8 cellular contexts compared by ENCODE assay signal in the genomic region with DNA sequence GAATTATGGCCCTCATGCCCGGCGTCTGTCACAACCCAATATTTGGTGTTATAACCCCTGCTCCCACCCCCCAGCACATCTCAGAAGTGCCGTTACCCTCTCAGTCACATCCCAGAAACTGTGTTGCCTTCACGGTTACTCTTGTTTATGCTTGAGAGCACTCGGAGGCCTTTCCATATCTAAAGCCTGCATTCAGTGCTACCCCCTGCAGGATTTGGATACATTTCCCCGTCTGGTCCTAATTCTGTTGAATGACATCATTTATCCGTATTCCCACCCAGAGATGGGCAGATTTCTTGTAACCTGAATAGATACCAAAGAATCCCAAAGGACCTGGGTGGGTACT. TPM values are rescaled to one million over a fixed set of nuclear protein-coding genes. Genes with fewer than 3 reads are reported as not detected.
DNase-seq lines count a peak whose midpoint lies in the region; ATAC-seq and TF ChIP-seq lines count a peak whose summit lies in the region.

No MANE protein-coding gene starts in this region.

- no peak for TF ChIP-seq RAD21 in neural cell (conservative IDR thresholded peaks at IDR 0.05)

- H3K4me2 ChIP-seq in neural cell (ENCODE audit: low read length) = peak overlapping the region; percentile 33

- H3K79me2 ChIP-seq in neural cell (replicated peaks; ENCODE audit: insufficient read depth, low read length) = no peaks in the 10 kb centered on the region

- TF ChIP-seq CTCF in neural cell (IDR thresholded peaks at IDR 0.05; ENCODE audit: poor library complexity, severe bottlenecking) = peak; percentile 49

- peak overlapping the region; percentile 75 for H3K9ac ChIP-seq in neural cell (ENCODE audit: low read length)

- no peaks in the 10 kb centered on the region for H3K9me2 ChIP-seq in neural cell (ENCODE audit: insufficient read depth, low read length)

- no peaks in the 10 kb centered on the region for H3K36me3 ChIP-seq in neural cell (ENCODE audit: insufficient read depth, low read length)

- no peaks in the 10 kb centered on the region for H4K20me1 ChIP-seq in neural cell (ENCODE audit: insufficient read depth)

- peak; percentile 7 for ATAC-seq in Right ventricle myocardium superior (ENCODE audit: poor library complexity)
- no peak for ATAC-seq in GM21360 (IDR thresholded peaks at IDR 0.05; ENCODE audit: unreplicated experiment)

- H3K27me3 ChIP-seq in neural cell (ENCODE audit: insufficient read depth, low read depth, low read length) = no peaks in the 10 kb centered on the region

- peaks cover 3% of the 10 kb centered on the region for H3F3A ChIP-seq in neural cell (ENCODE audit: insufficient read depth, low read length, poor library complexity, severe bottlenecking)

- peak overlapping the region; percentile 48 for H2AFZ ChIP-seq in neural cell (ENCODE audit: low read depth, low read length)

- H3K4me3 ChIP-seq in neural cell (ENCODE audit: low read length) = peak overlapping the region; percentile 58

- intact Hi-C loops in Right ventricle myocardium superior (cut with DNase I) = no loop called here
- intact Hi-C loops in cardiac septum (cut with DNase I) = loop anchor here (2.0 kb wide), 3 partner anchors 17 to 83 kb away; partner anchors contain the start of gene TMED10

- H3K27ac ChIP-seq in epithelial cell of prostate (peak overlapping the region; percentile 98), neural cell (ENCODE audit: low read length) (peak overlapping the region; percentile 94)

- no peaks in the 10 kb centered on the region for H3K9me3 ChIP-seq in neural cell (ENCODE audit: low read length)

- no peak for TF ChIP-seq EP300 in neural cell (conservative IDR thresholded peaks at IDR 0.05; ENCODE audit: poor library complexity, severe bottlenecking)

- DNase-seq in Right ventricle myocardium superior (no peak), cardiac septum (ENCODE audit: low spot score) (no peak), SHP77 treated with DMSO at 0.1 percent for 48 hours (lab: John Stamatoyannopoulos, UW) (peak; percentile 37), epithelial cell of prostate (ENCODE audit: low read depth, low spot score) (no peak), NCI-H774 (lab: John Stamatoyannopoulos, UW) (no peak)
- DNase-seq in NK-92 treated with Interleukin-12 subunit alpha and Interleukin-12 subunit beta, amount 100 ng/mL, for 24 hours (lab: John Stamatoyannopoulos, UW) = no peak

TF ChIP-seq in neural cell, 6 proteins besides CTCF, POLR2A, EP300 and RAD21:
- TF ChIP-seq, protein P1, sequence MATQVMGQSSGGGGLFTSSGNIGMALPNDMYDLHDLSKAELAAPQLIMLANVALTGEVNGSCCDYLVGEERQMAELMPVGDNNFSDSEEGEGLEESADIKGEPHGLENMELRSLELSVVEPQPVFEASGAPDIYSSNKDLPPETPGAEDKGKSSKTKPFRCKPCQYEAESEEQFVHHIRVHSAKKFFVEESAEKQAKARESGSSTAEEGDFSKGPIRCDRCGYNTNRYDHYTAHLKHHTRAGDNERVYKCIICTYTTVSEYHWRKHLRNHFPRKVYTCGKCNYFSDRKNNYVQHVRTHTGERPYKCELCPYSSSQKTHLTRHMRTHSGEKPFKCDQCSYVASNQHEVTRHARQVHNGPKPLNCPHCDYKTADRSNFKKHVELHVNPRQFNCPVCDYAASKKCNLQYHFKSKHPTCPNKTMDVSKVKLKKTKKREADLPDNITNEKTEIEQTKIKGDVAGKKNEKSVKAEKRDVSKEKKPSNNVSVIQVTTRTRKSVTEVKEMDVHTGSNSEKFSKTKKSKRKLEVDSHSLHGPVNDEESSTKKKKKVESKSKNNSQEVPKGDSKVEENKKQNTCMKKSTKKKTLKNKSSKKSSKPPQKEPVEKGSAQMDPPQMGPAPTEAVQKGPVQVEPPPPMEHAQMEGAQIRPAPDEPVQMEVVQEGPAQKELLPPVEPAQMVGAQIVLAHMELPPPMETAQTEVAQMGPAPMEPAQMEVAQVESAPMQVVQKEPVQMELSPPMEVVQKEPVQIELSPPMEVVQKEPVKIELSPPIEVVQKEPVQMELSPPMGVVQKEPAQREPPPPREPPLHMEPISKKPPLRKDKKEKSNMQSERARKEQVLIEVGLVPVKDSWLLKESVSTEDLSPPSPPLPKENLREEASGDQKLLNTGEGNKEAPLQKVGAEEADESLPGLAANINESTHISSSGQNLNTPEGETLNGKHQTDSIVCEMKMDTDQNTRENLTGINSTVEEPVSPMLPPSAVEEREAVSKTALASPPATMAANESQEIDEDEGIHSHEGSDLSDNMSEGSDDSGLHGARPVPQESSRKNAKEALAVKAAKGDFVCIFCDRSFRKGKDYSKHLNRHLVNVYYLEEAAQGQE (IDR thresholded peaks at IDR 0.05; ENCODE audit: borderline replicate concordance) = peak; percentile 40
- TF ChIP-seq TAF1 (IDR thresholded peaks at IDR 0.05; ENCODE audit: low read depth) (peak; percentile 11), SMC3 (conservative IDR thresholded peaks at IDR 0.05; ENCODE audit: poor library complexity) (peak; percentile 19), EZH2 (IDR thresholded peaks at IDR 0.05; ENCODE audit: borderline replicate concordance, insufficient read depth, low read length, poor library complexity, severe bottlenecking) (no peak)
TF ChIP-seq in neural cell: peak in this region for 3.

RNA-seq across cellular contexts. Expression of gene FOS, which starts 19.1 kb away (rescaled TPM):
- total RNA-seq in Right ventricle myocardium superior (11.9 TPM), cardiac septum (25.8 TPM)
- 266 and 296 TPM in 2 replicates for polyA plus RNA-seq in neural cell
- polyA minus RNA-seq in neural cell = 149 and 226 TPM in 2 replicates
